Comparison of ENCODE assay signal across 8 cellular contexts in genomic region chr6:106628658-106629102, GRCh38. TPM values are rescaled to one million over a fixed set of nuclear protein-coding genes. Genes with fewer than 3 reads are reported as not detected.
DNase-seq lines count a peak whose midpoint lies in the region; ATAC-seq, FAIRE-seq and TF ChIP-seq lines count a peak whose summit lies in the region.

No MANE protein-coding gene starts in this region.

- peak overlapping the region; percentile 90 for H3K27ac ChIP-seq in HepG2 (ENCODE audit: extremely low read length, insufficient read depth, low read length)
- peak overlapping the region; percentile 52 for H3K27ac ChIP-seq in thymus (ENCODE audit: low read depth)

- TF ChIP-seq EP300 in HepG2 (IDR thresholded peaks at IDR 0.05; ENCODE audit: low read depth in 2 of 2, low read length in 2 of 2), result no peak
- TF ChIP-seq EP300 in HepG2 (CRISPR knock-in tag; IDR thresholded peaks at IDR 0.05; ENCODE audit: borderline replicate concordance), result no peak

- no peak for TF ChIP-seq POLR2A in HepG2 (IDR thresholded peaks at IDR 0.05; ENCODE audit: insufficient read depth in 1 of 2, low read depth in 2 of 2, low read length in 2 of 2)

- H3K9ac ChIP-seq in HepG2 (ENCODE audit: insufficient read depth, low read depth, low read length), result peak overlapping the region; percentile 93

- POLR2A ChIA-PET in HepG2 (lab: Yijun Ruan, JAX), result interaction anchor here (0.7 to 1.0 kb wide), 2 partner anchors 9 to 16 kb away, joined by 3 to 4 read pairs; no protein-coding TSS in a partner anchor

- H4K20me1 ChIP-seq in HepG2 (ENCODE audit: insufficient read depth, low read length), result no peaks in the 10 kb centered on the region

- in situ Hi-C loops in astrocyte of the spinal cord (cut with HindIII; ENCODE audit: low sequenced_read_pairs), result no loop called here
- in situ Hi-C loops in HepG2 (cut with HindIII; ENCODE audit: extremely low pct_ligation_motif_present, low pct_unique_long_range_greater_than_20kb), result no loop called here

- H3K9me3 ChIP-seq in HepG2 (ENCODE audit: low read length), result no peaks in the 10 kb centered on the region
- H3K9me3 ChIP-seq in thymus (ENCODE audit: control insufficient read depth), result no peaks in the 10 kb centered on the region

- H3K27me3 ChIP-seq in HepG2 (ENCODE audit: control insufficient read depth in 1 of 2, insufficient read depth in 2 of 2, low read length in 2 of 2) (peaks cover 0 to 2% of the 10 kb centered on the region in 2 experiments; a peak in 1 of 5 replicates), thymus (ENCODE audit: control insufficient read depth, insufficient read depth) (no peaks in the 10 kb centered on the region)

- 18% methylated on average over 7 of the region's 7 CpGs for WGBS in HepG2 (ENCODE audit: low lambda C conversion rate)
- WGBS in thymus, result 39% methylated on average over 7 of the region's 7 CpGs

- DNase-seq in Right ventricle myocardium superior (no peak), Right ventricle myocardium inferior (ENCODE audit: missing footprints) (no peak), astrocyte of the spinal cord (ENCODE audit: low read depth, low spot score) (no peak), HepG2 (ENCODE audit: low spot score) (peak; percentile 15), NCI-H2029 treated with DMSO at 0.1 percent for 48 hours (lab: John Stamatoyannopoulos, UW) (no peak)
- DNase-seq in stimulated activated CD4-positive, alpha-beta T cell treated with anti-CD3 and anti-CD28 coated beads, Interleukin-12 subunit alpha, Interleukin-12 subunit beta, amount 100 ng/mL, for 4 hours, result no peak

- H3K4me2 ChIP-seq in HepG2 (ENCODE audit: low read depth, low read length), result peak overlapping the region; percentile 79

- FAIRE-seq in HepG2 (lab: Jason Lieb, UNC), result no peak

- peak overlapping the region; percentile 90 for H3K4me3 ChIP-seq in astrocyte of the spinal cord (ENCODE audit: low read depth, low read length)
- H3K4me3 ChIP-seq in HepG2 (replicated peaks in 1 of 3; ENCODE audit: insufficient read depth in 1 of 3, low read depth in 2 of 3, low read length in 3 of 3), result peak overlapping the region; percentile 93 to 99 (median 95)
- H3K4me3 ChIP-seq in thymus (ENCODE audit: low read length), result peak overlapping the region; percentile 72

- ATAC-seq in Right ventricle myocardium superior (ENCODE audit: poor library complexity), result peak; percentile 4
- no peak for ATAC-seq in Right ventricle myocardium inferior
- peak; percentile 2 for ATAC-seq in HG03575 (IDR thresholded peaks at IDR 0.05; ENCODE audit: extremely low read depth, insufficient number of reproducible peaks, low FRiP score, unreplicated experiment)
- peak; percentile 58 for ATAC-seq in HepG2

- CTCF ChIA-PET in HepG2 (lab: Yijun Ruan, JAX; ENCODE audit: low intra/inter-chr PET ratio, low total read pairs), result no interaction called here

- H2AFZ ChIP-seq in HepG2 (ENCODE audit: low read length), result peak overlapping the region; percentile 77

- TF ChIP-seq CTCF in astrocyte of the spinal cord (IDR thresholded peaks at IDR 0.05; ENCODE audit: low read depth, low read length) (no peak), HepG2 (CRISPR knock-in tag; IDR thresholded peaks at IDR 0.05) (no peak)

- peaks cover 43% of the 10 kb centered on the region for H3K4me1 ChIP-seq in HepG2 (ENCODE audit: insufficient read depth, low read length)
- H3K4me1 ChIP-seq in thymus (ENCODE audit: control insufficient read depth, insufficient read depth, low read length), result peaks cover 6% of the 10 kb centered on the region

- no peak for TF ChIP-seq RAD21 in HepG2 (CRISPR knock-in tag; IDR thresholded peaks at IDR 0.05)

- TSS peak; percentile 93 for BruUV-seq in HepG2 (replicated peaks; lab: Mats Ljungman, UMichigan)

- H3K79me2 ChIP-seq in HepG2 (ENCODE audit: insufficient read depth, low read length), result peaks cover 43% of the 10 kb centered on the region

- intact Hi-C loops in Right ventricle myocardium superior (cut with DNase I) (no loop called here), Right ventricle myocardium inferior (cut with DNase I) (no loop called here), HepG2 (cut with micrococcal nuclease; ENCODE audit: unreplicated experiment) (loop anchor here (5.0 to 10.0 kb wide), 2 partner anchors 286 to 349 kb away; no protein-coding TSS in a partner anchor)

- H3K36me3 ChIP-seq in HepG2 (replicated peaks in 1 of 2; ENCODE audit: control insufficient read depth in 1 of 2, insufficient read depth in 2 of 2, low read length in 2 of 2) (no peaks in the 10 kb centered on the region), thymus (ENCODE audit: control insufficient read depth, insufficient read depth) (no peaks in the 10 kb centered on the region)

TF ChIP-seq in HepG2, 621 proteins besides CTCF, POLR2A, EP300 and RAD21 (continues in another document):
- no peak for TF ChIP-seq KLF15 (CRISPR knock-in tag; IDR thresholded peaks at IDR 0.05; ENCODE audit: borderline replicate concordance)
- TF ChIP-seq RXRA (CRISPR knock-in tag; IDR thresholded peaks at IDR 0.05), result no peak
- peak; percentile 47; the same call in 1 of the 2 replicates for TF ChIP-seq ZNF24 (IDR thresholded peaks at IDR 0.05)
- no peak for TF ChIP-seq FOXA1 (IDR thresholded peaks at IDR 0.05)
- TF ChIP-seq FOXA1 (CRISPR knock-in tag; IDR thresholded peaks at IDR 0.05), result peak; percentile 69
- no peak for TF ChIP-seq ZNF572 (CRISPR knock-in tag; IDR thresholded peaks at IDR 0.05)
- TF ChIP-seq GTF2F1 (IDR thresholded peaks at IDR 0.05; ENCODE audit: low read length), result no peak
- TF ChIP-seq ZNF589 (CRISPR knock-in tag; conservative IDR thresholded peaks at IDR 0.05), result no peak
- TF ChIP-seq HIVEP1 (CRISPR knock-in tag; IDR thresholded peaks at IDR 0.05), result no peak
- TF ChIP-seq FOXA3 (CRISPR knock-in tag; IDR thresholded peaks at IDR 0.05), result peak; percentile 67

RNA-seq across cellular contexts. Expression of gene RTN4IP1, which starts 0.6 kb away (rescaled TPM):
- total RNA-seq in Right ventricle myocardium superior (20.4 TPM), Right ventricle myocardium inferior (17.0 TPM), HepG2 (2016; rRNA removed; fragmentation: Illumina TruSeq; extraction: Trizol) (17.2 and 25.2 TPM in 2 replicates)
- total RNA-seq in HepG2 (2016; cell fraction: cytosol; rRNA removed; fragmentation: Illumina TruSeq; extraction: Trizol; ENCODE audit: low read depth), result 6.0 and 8.2 TPM in 2 replicates
- total RNA-seq in HepG2 (2016; cell fraction: insoluble cytoplasmic fraction; rRNA removed; fragmentation: Illumina TruSeq; extraction: Trizol), result 18.1 and 25.5 TPM in 2 replicates
- total RNA-seq in HepG2 (2016; cell fraction: membrane; rRNA removed; fragmentation: Illumina TruSeq; extraction: Trizol), result 10.8 and 11.0 TPM in 2 replicates
- total RNA-seq in HepG2 (2016; cell fraction: nucleus; rRNA removed; fragmentation: Illumina TruSeq; extraction: Trizol), result 11.3 and 12.1 TPM in 2 replicates
- polyA plus RNA-seq in HepG2 (2011; rRNA removed) (4.7 and 5.5 TPM in 2 replicates), thymus (5.4 TPM)
- polyA plus RNA-seq in HepG2 (2011; cell fraction: cytosol; rRNA removed), result 4.0 and 5.2 TPM in 2 replicates
- 1.7 and 2.3 TPM in 2 replicates for polyA plus RNA-seq in HepG2 (2011; cell fraction: nucleus; rRNA removed)
- polyA plus RNA-seq in HepG2 (2012), result 7.0 and 7.1 TPM in 2 replicates
- polyA plus RNA-seq in HepG2 (2016; cell fraction: cytosol; fragmentation: Illumina TruSeq; extraction: Trizol; ENCODE audit: low read depth), result 2.7 and 3.5 TPM in 2 replicates
- polyA plus RNA-seq in HepG2 (2016; cell fraction: insoluble cytoplasmic fraction; fragmentation: Illumina TruSeq; extraction: Trizol; ENCODE audit: low read depth), result 19.5 and 22.1 TPM in 2 replicates
- polyA plus RNA-seq in HepG2 (2016; cell fraction: membrane; fragmentation: Illumina TruSeq; extraction: Trizol; ENCODE audit: low read depth), result 5.7 and 6.9 TPM in 2 replicates
- polyA plus RNA-seq in HepG2 (2016; cell fraction: nucleus; fragmentation: Illumina TruSeq; extraction: Trizol; ENCODE audit: insufficient read depth, low read depth), result 6.8 and 8.1 TPM in 2 replicates
- 4.5 and 10.4 TPM in 2 replicates for polyA minus RNA-seq in HepG2 (2011; rRNA and poly(A)+ RNA removed; ENCODE audit: low replicate concordance)
- polyA minus RNA-seq in HepG2 (2011; cell fraction: cytosol; rRNA and poly(A)+ RNA removed), result 2.9 and 3.2 TPM in 2 replicates
- 10.2 and 10.3 TPM in 2 replicates for polyA minus RNA-seq in HepG2 (2011; cell fraction: nucleus; rRNA and poly(A)+ RNA removed)

RNA-seq across cellular contexts. Expression of gene QRSL1, which starts 0.7 kb away (rescaled TPM):
- total RNA-seq in Right ventricle myocardium superior (21.4 TPM), Right ventricle myocardium inferior (22.0 TPM), HepG2 (2016; rRNA removed; fragmentation: Illumina TruSeq; extraction: Trizol) (22.3 and 24.2 TPM in 2 replicates)
- 8.5 and 9.3 TPM in 2 replicates for total RNA-seq in HepG2 (2016; cell fraction: cytosol; rRNA removed; fragmentation: Illumina TruSeq; extraction: Trizol; ENCODE audit: low read depth)
- 22.7 and 26.6 TPM in 2 replicates for total RNA-seq in HepG2 (2016; cell fraction: insoluble cytoplasmic fraction; rRNA removed; fragmentation: Illumina TruSeq; extraction: Trizol)
- total RNA-seq in HepG2 (2016; cell fraction: membrane; rRNA removed; fragmentation: Illumina TruSeq; extraction: Trizol), result 19.1 and 19.6 TPM in 2 replicates
- total RNA-seq in HepG2 (2016; cell fraction: nucleus; rRNA removed; fragmentation: Illumina TruSeq; extraction: Trizol), result 13.8 and 19.9 TPM in 2 replicates
- polyA plus RNA-seq in HepG2 (2011; rRNA removed) (6.4 and 8.2 TPM in 2 replicates), thymus (9.4 TPM)
- polyA plus RNA-seq in HepG2 (2011; cell fraction: cytosol; rRNA removed), result 5.0 and 5.5 TPM in 2 replicates
- polyA plus RNA-seq in HepG2 (2011; cell fraction: nucleus; rRNA removed), result 3.4 and 3.8 TPM in 2 replicates
- polyA plus RNA-seq in HepG2 (2012), result 7.6 and 8.7 TPM in 2 replicates
- polyA plus RNA-seq in HepG2 (2016; cell fraction: cytosol; fragmentation: Illumina TruSeq; extraction: Trizol; ENCODE audit: low read depth), result 5.1 and 6.2 TPM in 2 replicates
- polyA plus RNA-seq in HepG2 (2016; cell fraction: insoluble cytoplasmic fraction; fragmentation: Illumina TruSeq; extraction: Trizol; ENCODE audit: low read depth), result 18.4 and 18.9 TPM in 2 replicates
- polyA plus RNA-seq in HepG2 (2016; cell fraction: membrane; fragmentation: Illumina TruSeq; extraction: Trizol; ENCODE audit: low read depth), result 9.0 and 9.9 TPM in 2 replicates
- polyA plus RNA-seq in HepG2 (2016; cell fraction: nucleus; fragmentation: Illumina TruSeq; extraction: Trizol; ENCODE audit: insufficient read depth, low read depth), result 11.0 and 15.2 TPM in 2 replicates
- 12.6 and 15.4 TPM in 2 replicates for polyA minus RNA-seq in HepG2 (2011; rRNA and poly(A)+ RNA removed; ENCODE audit: low replicate concordance)
- 5.0 and 5.5 TPM in 2 replicates for polyA minus RNA-seq in HepG2 (2011; cell fraction: cytosol; rRNA and poly(A)+ RNA removed)
- 18.9 and 19.0 TPM in 2 replicates for polyA minus RNA-seq in HepG2 (2011; cell fraction: nucleus; rRNA and poly(A)+ RNA removed)
